Comparison of ENCODE assay signal across 9 cellular contexts in the genomic region with DNA sequence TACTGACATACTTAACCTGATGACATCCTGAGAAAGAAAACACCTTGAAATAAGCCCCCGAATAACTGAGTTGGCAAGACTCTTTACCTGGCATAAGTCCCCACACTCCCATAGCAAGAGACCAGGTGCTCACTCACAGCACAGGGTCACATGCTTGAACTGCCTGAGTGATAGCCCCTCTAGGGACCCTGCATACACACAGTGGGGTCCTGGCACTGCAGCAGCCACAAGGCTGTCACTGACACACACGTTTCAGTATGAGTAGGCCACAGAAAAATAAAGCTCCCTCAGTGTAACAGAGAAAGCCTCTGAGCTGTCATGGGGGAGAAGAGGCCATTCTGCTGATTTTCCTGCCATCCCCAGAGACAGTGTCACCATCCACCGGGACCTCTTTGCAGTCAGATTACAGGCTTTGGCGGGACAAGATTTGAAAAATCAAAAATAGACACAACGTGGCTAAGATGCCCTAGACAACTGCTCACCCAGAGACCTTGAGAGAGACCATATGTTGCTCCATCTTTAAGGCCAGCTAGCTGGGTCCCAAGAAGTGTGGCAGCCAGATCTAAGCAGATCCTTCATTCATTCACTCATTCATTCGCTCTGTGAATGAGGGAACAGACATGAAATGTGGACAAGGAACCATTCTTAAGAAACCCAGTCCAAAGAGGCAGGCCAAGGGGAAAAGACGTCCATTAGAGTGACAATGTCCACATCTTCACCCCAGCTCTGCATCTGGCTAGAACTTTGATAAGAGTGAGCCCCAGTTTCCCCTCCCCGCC. TPM values are rescaled to one million over a fixed set of nuclear protein-coding genes. Genes with fewer than 3 reads are reported as not detected.
DNase-seq lines count a peak whose midpoint lies in the region; ATAC-seq, FAIRE-seq and TF ChIP-seq lines count a peak whose summit lies in the region.
"Had no signal": no experiment of that assay in that cellular context is flagged by ENCODE, and none has a peak within 500 bp of the region (broad histone marks: within the 10 kb centered on the region; RNA-seq: fewer than 3 reads in every experiment).

No MANE protein-coding gene starts in this region.

- no peaks in the 10 kb centered on the region for H3K9me3 Mint-ChIP-seq in astrocyte (ENCODE audit: unreplicated experiment)
- H3K9me3 Mint-ChIP-seq in nephron, result no peaks in the 10 kb centered on the region

- DNase-seq in GM12891 (ENCODE audit: insufficient read length, low spot score) (no peak), astrocyte (ENCODE audit: low read depth) (no peak), H7 (no peak), HPDE6-E6E7 (ENCODE audit: extremely low spot score) (no peak), activated gamma-delta T cell treated with Interleukin-2 at 50 U/mL for 16 hours (no peak)

- H3K4me1 Mint-ChIP-seq in astrocyte (ENCODE audit: low read depth, unreplicated experiment) (peaks cover 6% of the 10 kb centered on the region), nephron (peaks cover 21% of the 10 kb centered on the region)

- H3K27ac ChIP-seq in astrocyte (ENCODE audit: low read depth, low read length), result no peak overlapping the region

- peak; percentile 67 for FAIRE-seq in GM12891 (lab: Jason Lieb, UNC)
- no peak for FAIRE-seq in astrocyte (lab: Jason Lieb, UNC)

- H3K4me3 ChIP-seq in astrocyte (ENCODE audit: insufficient read depth, low read depth, low read length) (no peak overlapping the region), H7 (ENCODE audit: insufficient read depth, low read depth, low read length) (no peak overlapping the region)

- H3K9me3 ChIP-seq in astrocyte (ENCODE audit: insufficient read depth, low read depth, low read length), result no peaks in the 10 kb centered on the region
- H3K9me3 ChIP-seq: gastroesophageal sphincter had no signal

- peaks cover 7% of the 10 kb centered on the region for H4K20me1 ChIP-seq in astrocyte (ENCODE audit: insufficient read depth, low read length)

- no peaks in the 10 kb centered on the region for H3K79me2 ChIP-seq in astrocyte (ENCODE audit: insufficient read depth, low read length)

- H3K4me1 ChIP-seq in astrocyte (ENCODE audit: insufficient read depth, low read length), result peaks cover 13% of the 10 kb centered on the region

- H3K36me3 ChIP-seq in astrocyte (ENCODE audit: insufficient read depth, low read length) (no peaks in the 10 kb centered on the region), H7 (replicated peaks; ENCODE audit: control insufficient read depth, insufficient read depth, low read length) (peaks cover 2% of the 10 kb centered on the region)
- H3K36me3 ChIP-seq: gastroesophageal sphincter had no signal

- H3K4me2 ChIP-seq in astrocyte (ENCODE audit: low read length), result peak overlapping the region; percentile 98

- H3K27ac Mint-ChIP-seq in astrocyte (ENCODE audit: unreplicated experiment) (no peak overlapping the region), nephron (peak overlapping the region in 2 of 3 experiments; percentile 51 to 70)

- H3K36me3 Mint-ChIP-seq in astrocyte (ENCODE audit: low read depth, unreplicated experiment), result no peaks in the 10 kb centered on the region
- no peaks in the 10 kb centered on the region for H3K36me3 Mint-ChIP-seq in nephron (ENCODE audit: low read depth)

- H3K4me3 Mint-ChIP-seq in astrocyte (ENCODE audit: unreplicated experiment) (peak overlapping the region; percentile 84), nephron (peak overlapping the region; percentile 84 to 89 (median 88))

- ATAC-seq in HG03460 (IDR thresholded peaks at IDR 0.05; ENCODE audit: unreplicated experiment), result peak; percentile 38
- ATAC-seq in HG03571 (IDR thresholded peaks at IDR 0.05; ENCODE audit: unreplicated experiment), result no peak

- H2AFZ ChIP-seq in astrocyte (ENCODE audit: low read depth, low read length), result no peak overlapping the region

- H3K27me3 ChIP-seq in astrocyte (ENCODE audit: insufficient read depth, low read length) (no peaks in the 10 kb centered on the region), H7 (ENCODE audit: control insufficient read depth, insufficient read depth, low read length) (peaks cover 2% of the 10 kb centered on the region; the same call in 1 of the 2 replicates)
- H3K27me3 ChIP-seq: gastroesophageal sphincter had no signal

- H3K27me3 Mint-ChIP-seq in astrocyte (ENCODE audit: low read depth, unreplicated experiment) (peaks cover 3% of the 10 kb centered on the region), nephron (ENCODE audit: low read depth) (peaks cover 10% of the 10 kb centered on the region)

- TF ChIP-seq CTCF in astrocyte (IDR thresholded peaks at IDR 0.05; ENCODE audit: insufficient read depth, low read depth, low read length) (no peak), nephron (IDR thresholded peaks at IDR 0.05; ENCODE audit: unreplicated experiment in 3 of 3) (no peak)

- H3K9ac ChIP-seq in astrocyte (ENCODE audit: low read length), result no peak overlapping the region

- no peak for TF ChIP-seq POLR2A in GM12891 (IDR thresholded peaks at IDR 0.05; ENCODE audit: low read depth, low read length)

TF ChIP-seq in GM12891, 5 proteins besides CTCF, POLR2A, EP300 and RAD21:
- TF ChIP-seq PAX5 (IDR thresholded peaks at IDR 0.05; ENCODE audit: insufficient read depth, low read length, severe bottlenecking) (no peak), POLR2AphosphoS5 (IDR thresholded peaks at IDR 0.05; ENCODE audit: low read depth, low read length) (0 out of 2 replicates have a peak, but pooled peaks have one; percentile 29), SPI1 (IDR thresholded peaks at IDR 0.05; ENCODE audit: low read depth, low read length) (no peak), POU2F2 (IDR thresholded peaks at IDR 0.05; ENCODE audit: low read depth, low read length) (peak; percentile 37; the same call in 1 of the 2 replicates), TAF1 (IDR thresholded peaks at IDR 0.05; ENCODE audit: low read depth, low read length) (peak; percentile 42; the same call in 1 of the 2 replicates)

RNA-seq across cellular contexts. Expression of gene SCARB1, which starts 1.6 kb away (rescaled TPM):
- 93.0 TPM for polyA plus RNA-seq in GM12891 (2012; ENCODE audit: low read depth, missing spikeins)
- total RNA-seq in astrocyte, result 44.5 and 48.4 TPM in 2 replicates
- total RNA-seq in H7 (2014; rRNA removed; shearing (Covaris generic)), result 44.9 and 45.1 TPM in 2 replicates

RNA-seq across cellular contexts. Expression of gene UBC, which starts 52.4 kb away (rescaled TPM):
- 1,009 TPM for polyA plus RNA-seq in GM12891 (2012; ENCODE audit: low read depth, missing spikeins)
- total RNA-seq in astrocyte, result 1,171 and 1,214 TPM in 2 replicates
- total RNA-seq in H7 (2014; rRNA removed; shearing (Covaris generic)), result 1,051 and 1,131 TPM in 2 replicates
